Comparison of ENCODE assay signal across 1 cellular context in the genomic region with DNA sequence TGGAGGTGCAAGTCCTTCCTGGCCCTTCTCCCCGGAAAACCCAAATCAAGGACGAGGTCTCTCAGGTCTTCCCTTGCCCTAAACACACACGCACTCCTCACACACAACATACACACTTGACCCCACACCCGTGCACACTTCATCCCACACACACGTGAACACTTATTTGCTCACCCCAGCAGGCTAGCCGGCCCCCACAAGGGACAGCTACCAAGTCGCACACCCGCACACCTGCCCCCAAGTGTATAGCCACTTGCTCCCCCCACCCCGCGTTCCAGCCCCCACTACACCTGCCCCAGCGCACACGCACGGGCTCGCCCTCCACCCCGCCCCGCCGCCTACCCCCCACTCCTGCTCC.
TF ChIP-seq lines count a peak whose summit lies in the region.

No MANE protein-coding gene starts in this region.

TF ChIP-seq in HEK293, 187 proteins besides CTCF, POLR2A, EP300 and RAD21 (continued from another document and continues in another):
- TF ChIP-seq, protein P1, sequence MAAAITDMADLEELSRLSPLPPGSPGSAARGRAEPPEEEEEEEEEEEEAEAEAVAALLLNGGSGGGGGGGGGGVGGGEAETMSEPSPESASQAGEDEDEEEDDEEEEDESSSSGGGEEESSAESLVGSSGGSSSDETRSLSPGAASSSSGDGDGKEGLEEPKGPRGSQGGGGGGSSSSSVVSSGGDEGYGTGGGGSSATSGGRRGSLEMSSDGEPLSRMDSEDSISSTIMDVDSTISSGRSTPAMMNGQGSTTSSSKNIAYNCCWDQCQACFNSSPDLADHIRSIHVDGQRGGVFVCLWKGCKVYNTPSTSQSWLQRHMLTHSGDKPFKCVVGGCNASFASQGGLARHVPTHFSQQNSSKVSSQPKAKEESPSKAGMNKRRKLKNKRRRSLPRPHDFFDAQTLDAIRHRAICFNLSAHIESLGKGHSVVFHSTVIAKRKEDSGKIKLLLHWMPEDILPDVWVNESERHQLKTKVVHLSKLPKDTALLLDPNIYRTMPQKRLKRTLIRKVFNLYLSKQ (tag by site-specific recombination; IDR thresholded peaks at IDR 0.05; ENCODE audit: borderline replicate concordance), result no peak
- no peak for TF ChIP-seq GFI1B (tag by site-specific recombination; IDR thresholded peaks at IDR 0.05)
- no peak for TF ChIP-seq ZNF423 (tag by site-specific recombination; IDR thresholded peaks at IDR 0.05)
- TF ChIP-seq KLF16 (tag by site-specific recombination; IDR thresholded peaks at IDR 0.05), result no peak
- no peak for TF ChIP-seq KLF1 (tag by site-specific recombination; IDR thresholded peaks at IDR 0.05)
- TF ChIP-seq ZFHX2 (tag by site-specific recombination; conservative IDR thresholded peaks at IDR 0.05), result peak; percentile 81
- TF ChIP-seq ZNF433 (tag by site-specific recombination; IDR thresholded peaks at IDR 0.05; ENCODE audit: low read depth), result no peak
- TF ChIP-seq PRDM10 (tag by site-specific recombination; IDR thresholded peaks at IDR 0.05), result peak; percentile 92
- TF ChIP-seq MEIS1 (CRISPR knock-in tag; IDR thresholded peaks at IDR 0.05; ENCODE audit: borderline replicate concordance), result no peak
- TF ChIP-seq ZXDB (tag by site-specific recombination; IDR thresholded peaks at IDR 0.05), result no peak
- TF ChIP-seq ZIC2 (tag by site-specific recombination; IDR thresholded peaks at IDR 0.05), result no peak
- TF ChIP-seq GLI2 (tag by site-specific recombination; IDR thresholded peaks at IDR 0.05; ENCODE audit: borderline replicate concordance, low read depth), result no peak
- peak; percentile 38; the same call in 1 of the 2 replicates for TF ChIP-seq GLIS2 (tag by site-specific recombination; IDR thresholded peaks at IDR 0.05)
- TF ChIP-seq SP3 (tag by site-specific recombination; IDR thresholded peaks at IDR 0.05), result peak; percentile 28; the same call in 1 of the 2 replicates
- TF ChIP-seq ZNF621 (tag by site-specific recombination; IDR thresholded peaks at IDR 0.05), result no peak
- TF ChIP-seq, protein P2, sequence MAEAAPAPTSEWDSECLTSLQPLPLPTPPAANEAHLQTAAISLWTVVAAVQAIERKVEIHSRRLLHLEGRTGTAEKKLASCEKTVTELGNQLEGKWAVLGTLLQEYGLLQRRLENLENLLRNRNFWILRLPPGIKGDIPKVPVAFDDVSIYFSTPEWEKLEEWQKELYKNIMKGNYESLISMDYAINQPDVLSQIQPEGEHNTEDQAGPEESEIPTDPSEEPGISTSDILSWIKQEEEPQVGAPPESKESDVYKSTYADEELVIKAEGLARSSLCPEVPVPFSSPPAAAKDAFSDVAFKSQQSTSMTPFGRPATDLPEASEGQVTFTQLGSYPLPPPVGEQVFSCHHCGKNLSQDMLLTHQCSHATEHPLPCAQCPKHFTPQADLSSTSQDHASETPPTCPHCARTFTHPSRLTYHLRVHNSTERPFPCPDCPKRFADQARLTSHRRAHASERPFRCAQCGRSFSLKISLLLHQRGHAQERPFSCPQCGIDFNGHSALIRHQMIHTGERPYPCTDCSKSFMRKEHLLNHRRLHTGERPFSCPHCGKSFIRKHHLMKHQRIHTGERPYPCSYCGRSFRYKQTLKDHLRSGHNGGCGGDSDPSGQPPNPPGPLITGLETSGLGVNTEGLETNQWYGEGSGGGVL (tag by site-specific recombination; IDR thresholded peaks at IDR 0.05), result peak; percentile 85
- TF ChIP-seq ZNF223 (tag by site-specific recombination; IDR thresholded peaks at IDR 0.05), result no peak
- TF ChIP-seq, protein P3, sequence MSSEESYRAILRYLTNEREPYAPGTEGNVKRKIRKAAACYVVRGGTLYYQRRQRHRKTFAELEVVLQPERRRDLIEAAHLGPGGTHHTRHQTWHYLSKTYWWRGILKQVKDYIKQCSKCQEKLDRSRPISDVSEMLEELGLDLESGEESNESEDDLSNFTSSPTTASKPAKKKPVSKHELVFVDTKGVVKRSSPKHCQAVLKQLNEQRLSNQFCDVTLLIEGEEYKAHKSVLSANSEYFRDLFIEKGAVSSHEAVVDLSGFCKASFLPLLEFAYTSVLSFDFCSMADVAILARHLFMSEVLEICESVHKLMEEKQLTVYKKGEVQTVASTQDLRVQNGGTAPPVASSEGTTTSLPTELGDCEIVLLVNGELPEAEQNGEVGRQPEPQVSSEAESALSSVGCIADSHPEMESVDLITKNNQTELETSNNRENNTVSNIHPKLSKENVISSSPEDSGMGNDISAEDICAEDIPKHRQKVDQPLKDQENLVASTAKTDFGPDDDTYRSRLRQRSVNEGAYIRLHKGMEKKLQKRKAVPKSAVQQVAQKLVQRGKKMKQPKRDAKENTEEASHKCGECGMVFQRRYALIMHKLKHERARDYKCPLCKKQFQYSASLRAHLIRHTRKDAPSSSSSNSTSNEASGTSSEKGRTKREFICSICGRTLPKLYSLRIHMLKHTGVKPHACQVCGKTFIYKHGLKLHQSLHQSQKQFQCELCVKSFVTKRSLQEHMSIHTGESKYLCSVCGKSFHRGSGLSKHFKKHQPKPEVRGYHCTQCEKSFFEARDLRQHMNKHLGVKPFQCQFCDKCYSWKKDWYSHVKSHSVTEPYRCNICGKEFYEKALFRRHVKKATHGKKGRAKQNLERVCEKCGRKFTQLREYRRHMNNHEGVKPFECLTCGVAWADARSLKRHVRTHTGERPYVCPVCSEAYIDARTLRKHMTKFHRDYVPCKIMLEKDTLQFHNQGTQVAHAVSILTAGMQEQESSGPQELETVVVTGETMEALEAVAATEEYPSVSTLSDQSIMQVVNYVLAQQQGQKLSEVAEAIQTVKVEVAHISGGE (tag by site-specific recombination; conservative IDR thresholded peaks at IDR 0.05; ENCODE audit: low read depth), result no peak
- TF ChIP-seq SCRT2 (tag by site-specific recombination; IDR thresholded peaks at IDR 0.05), result no peak
- TF ChIP-seq ZBTB8A (tag by site-specific recombination; IDR thresholded peaks at IDR 0.05), result peak; percentile 10; the same call in 1 of the 2 replicates
- TF ChIP-seq, protein P4, sequence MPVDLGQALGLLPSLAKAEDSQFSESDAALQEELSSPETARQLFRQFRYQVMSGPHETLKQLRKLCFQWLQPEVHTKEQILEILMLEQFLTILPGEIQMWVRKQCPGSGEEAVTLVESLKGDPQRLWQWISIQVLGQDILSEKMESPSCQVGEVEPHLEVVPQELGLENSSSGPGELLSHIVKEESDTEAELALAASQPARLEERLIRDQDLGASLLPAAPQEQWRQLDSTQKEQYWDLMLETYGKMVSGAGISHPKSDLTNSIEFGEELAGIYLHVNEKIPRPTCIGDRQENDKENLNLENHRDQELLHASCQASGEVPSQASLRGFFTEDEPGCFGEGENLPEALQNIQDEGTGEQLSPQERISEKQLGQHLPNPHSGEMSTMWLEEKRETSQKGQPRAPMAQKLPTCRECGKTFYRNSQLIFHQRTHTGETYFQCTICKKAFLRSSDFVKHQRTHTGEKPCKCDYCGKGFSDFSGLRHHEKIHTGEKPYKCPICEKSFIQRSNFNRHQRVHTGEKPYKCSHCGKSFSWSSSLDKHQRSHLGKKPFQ (tag by site-specific recombination; IDR thresholded peaks at IDR 0.05), result peak; percentile 61; the same call in 1 of the 2 replicates
- TF ChIP-seq, protein P5, sequence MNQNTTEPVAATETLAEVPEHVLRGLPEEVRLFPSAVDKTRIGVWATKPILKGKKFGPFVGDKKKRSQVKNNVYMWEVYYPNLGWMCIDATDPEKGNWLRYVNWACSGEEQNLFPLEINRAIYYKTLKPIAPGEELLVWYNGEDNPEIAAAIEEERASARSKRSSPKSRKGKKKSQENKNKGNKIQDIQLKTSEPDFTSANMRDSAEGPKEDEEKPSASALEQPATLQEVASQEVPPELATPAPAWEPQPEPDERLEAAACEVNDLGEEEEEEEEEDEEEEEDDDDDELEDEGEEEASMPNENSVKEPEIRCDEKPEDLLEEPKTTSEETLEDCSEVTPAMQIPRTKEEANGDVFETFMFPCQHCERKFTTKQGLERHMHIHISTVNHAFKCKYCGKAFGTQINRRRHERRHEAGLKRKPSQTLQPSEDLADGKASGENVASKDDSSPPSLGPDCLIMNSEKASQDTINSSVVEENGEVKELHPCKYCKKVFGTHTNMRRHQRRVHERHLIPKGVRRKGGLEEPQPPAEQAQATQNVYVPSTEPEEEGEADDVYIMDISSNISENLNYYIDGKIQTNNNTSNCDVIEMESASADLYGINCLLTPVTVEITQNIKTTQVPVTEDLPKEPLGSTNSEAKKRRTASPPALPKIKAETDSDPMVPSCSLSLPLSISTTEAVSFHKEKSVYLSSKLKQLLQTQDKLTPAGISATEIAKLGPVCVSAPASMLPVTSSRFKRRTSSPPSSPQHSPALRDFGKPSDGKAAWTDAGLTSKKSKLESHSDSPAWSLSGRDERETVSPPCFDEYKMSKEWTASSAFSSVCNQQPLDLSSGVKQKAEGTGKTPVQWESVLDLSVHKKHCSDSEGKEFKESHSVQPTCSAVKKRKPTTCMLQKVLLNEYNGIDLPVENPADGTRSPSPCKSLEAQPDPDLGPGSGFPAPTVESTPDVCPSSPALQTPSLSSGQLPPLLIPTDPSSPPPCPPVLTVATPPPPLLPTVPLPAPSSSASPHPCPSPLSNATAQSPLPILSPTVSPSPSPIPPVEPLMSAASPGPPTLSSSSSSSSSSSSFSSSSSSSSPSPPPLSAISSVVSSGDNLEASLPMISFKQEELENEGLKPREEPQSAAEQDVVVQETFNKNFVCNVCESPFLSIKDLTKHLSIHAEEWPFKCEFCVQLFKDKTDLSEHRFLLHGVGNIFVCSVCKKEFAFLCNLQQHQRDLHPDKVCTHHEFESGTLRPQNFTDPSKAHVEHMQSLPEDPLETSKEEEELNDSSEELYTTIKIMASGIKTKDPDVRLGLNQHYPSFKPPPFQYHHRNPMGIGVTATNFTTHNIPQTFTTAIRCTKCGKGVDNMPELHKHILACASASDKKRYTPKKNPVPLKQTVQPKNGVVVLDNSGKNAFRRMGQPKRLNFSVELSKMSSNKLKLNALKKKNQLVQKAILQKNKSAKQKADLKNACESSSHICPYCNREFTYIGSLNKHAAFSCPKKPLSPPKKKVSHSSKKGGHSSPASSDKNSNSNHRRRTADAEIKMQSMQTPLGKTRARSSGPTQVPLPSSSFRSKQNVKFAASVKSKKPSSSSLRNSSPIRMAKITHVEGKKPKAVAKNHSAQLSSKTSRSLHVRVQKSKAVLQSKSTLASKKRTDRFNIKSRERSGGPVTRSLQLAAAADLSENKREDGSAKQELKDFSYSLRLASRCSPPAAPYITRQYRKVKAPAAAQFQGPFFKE (tag by site-specific recombination; IDR thresholded peaks at IDR 0.05; ENCODE audit: borderline replicate concordance), result no peak
- TF ChIP-seq ZSCAN16 (tag by site-specific recombination; IDR thresholded peaks at IDR 0.05), result no peak
- peak; percentile 36; the same call in 1 of the 2 replicates for TF ChIP-seq ZBTB20 (tag by site-specific recombination; IDR thresholded peaks at IDR 0.05)
- TF ChIP-seq ZNF335 (tag by site-specific recombination; conservative IDR thresholded peaks at IDR 0.05), result peak; percentile 9; the same call in 1 of the 2 replicates
- TF ChIP-seq ZNF280C (tag by site-specific recombination; IDR thresholded peaks at IDR 0.05), result no peak
- no peak for TF ChIP-seq ZNF510 (tag by site-specific recombination; IDR thresholded peaks at IDR 0.05; ENCODE audit: insufficient replicate concordance)
- TF ChIP-seq ZNF658 (tag by site-specific recombination; IDR thresholded peaks at IDR 0.05), result no peak
- no peak for TF ChIP-seq ZNF529 (tag by site-specific recombination; IDR thresholded peaks at IDR 0.05; ENCODE audit: insufficient replicate concordance)
